11 cellular contexts compared by ENCODE assay signal in the genomic region with DNA sequence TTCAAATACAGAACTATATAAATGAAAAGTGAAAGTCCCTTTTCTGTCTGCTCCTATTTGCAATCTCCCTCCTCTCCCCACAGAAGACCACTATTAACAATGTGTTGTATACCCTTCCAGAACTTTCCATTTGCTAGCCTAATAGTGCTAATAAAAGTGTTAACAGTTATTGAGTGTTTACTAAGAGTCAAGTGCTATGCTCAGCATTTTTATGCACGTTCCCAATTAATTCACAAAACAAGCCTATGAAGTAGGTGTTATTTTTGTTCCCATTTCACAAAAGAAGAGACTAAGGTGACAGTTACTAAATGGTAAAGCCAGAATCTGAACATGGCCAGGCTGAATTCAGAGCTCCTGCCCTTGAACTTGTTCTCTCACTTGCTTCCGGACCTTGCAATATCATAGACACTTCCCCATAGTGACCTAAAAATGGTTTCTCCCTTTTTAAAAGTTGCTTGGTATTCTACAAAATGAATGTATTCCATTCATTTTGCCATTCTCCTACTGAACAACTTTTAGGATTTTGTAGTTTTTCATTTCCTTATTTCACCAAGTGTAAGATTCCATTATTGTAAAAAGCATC. TPM values are rescaled to one million over a fixed set of nuclear protein-coding genes. Genes with fewer than 3 reads are reported as not detected.
A peak's percentile ranks its signal among the peaks of the same experiment; 100 is the strongest.
DNase-seq lines count a peak whose midpoint lies in the region; ATAC-seq and TF ChIP-seq lines count a peak whose summit lies in the region.
"Had no signal": no experiment of that assay in that cellular context is flagged by ENCODE, and none has a peak within 500 bp of the region (broad histone marks: within the 10 kb centered on the region; RNA-seq: fewer than 3 reads in every experiment).

No MANE protein-coding gene starts in this region.

- H3K9me3 ChIP-seq in PC-3 (ENCODE audit: low read length) = no peaks in the 10 kb centered on the region

- no peak for TF ChIP-seq CTCF in CD14-positive monocyte (IDR thresholded peaks at IDR 0.05)
- no peak for TF ChIP-seq CTCF in GM12865 (IDR thresholded peaks at IDR 0.05; ENCODE audit: insufficient read depth, low read depth, low read length, missing control alignments)
- TF ChIP-seq CTCF in PC-3 (conservative IDR thresholded peaks at IDR 0.05; ENCODE audit: low read depth, low read length) = no peak
- TF ChIP-seq CTCF in omental fat pad (IDR thresholded peaks at IDR 0.05) = no peak

- peaks cover 0 to 3% (median 0%) of the 10 kb centered on the region in 7 donors for H3K9me3 Mint-ChIP-seq in CD14-positive monocyte
- H3K9me3 Mint-ChIP-seq in dendritic cell treated with granulocyte-macrophage colony-stimulating factor and Interleukin-4, amounts not matched to agents 40 ng/mL and 50 ng/mL, for 4 days = no peaks in the 10 kb centered on the region

- H3K27ac Mint-ChIP-seq in CD14-positive monocyte = peak overlapping the region; percentile 65 to 90 (median 85)
- peak overlapping the region; percentile 89 for H3K27ac Mint-ChIP-seq in dendritic cell treated with granulocyte-macrophage colony-stimulating factor and Interleukin-4, amounts not matched to agents 40 ng/mL and 50 ng/mL, for 4 days

- peak overlapping the region; percentile 44 to 75 for H3K4me3 Mint-ChIP-seq in CD14-positive monocyte
- peak overlapping the region; percentile 53 for H3K4me3 Mint-ChIP-seq in dendritic cell treated with granulocyte-macrophage colony-stimulating factor and Interleukin-4, amounts not matched to agents 40 ng/mL and 50 ng/mL, for 4 days

- no TSS peak for BruUV-seq in PC-3 (replicated peaks; lab: Mats Ljungman, UMichigan)

- no peak overlapping the region for H3K27ac ChIP-seq in PC-3 (ENCODE audit: low read length)

- no peaks in the 10 kb centered on the region for H4K20me1 ChIP-seq in PC-3 (ENCODE audit: low read length)

- no peaks in the 10 kb centered on the region for H3F3A ChIP-seq in PC-3 (ENCODE audit: low read length, unreplicated experiment)

- intact Hi-C loops in CD14-positive monocyte (cut with micrococcal nuclease) = no loop called here
- intact Hi-C loops in PC-3 (cut with micrococcal nuclease) = no loop called here
- intact Hi-C loops in dendritic cell treated with granulocyte-macrophage colony-stimulating factor and Interleukin-4, amounts not matched to agents 40 ng/mL and 50 ng/mL, for 4 days (cut with micrococcal nuclease) = no loop called here

- H3K9ac ChIP-seq in PC-3 (ENCODE audit: low read length) = no peak overlapping the region

- no peaks in the 10 kb centered on the region for H3K36me3 ChIP-seq in PC-3 (ENCODE audit: low read depth, low read length)

- 0 out of 2 replicates have a peak, but pooled peaks cover 5% of the 10 kb centered on the region for H3K27me3 ChIP-seq in PC-3 (ENCODE audit: low read length)

- peaks cover 35% of the 10 kb centered on the region for H3K4me1 Mint-ChIP-seq in CD14-positive monocyte
- H3K4me1 Mint-ChIP-seq in dendritic cell treated with granulocyte-macrophage colony-stimulating factor and Interleukin-4, amounts not matched to agents 40 ng/mL and 50 ng/mL, for 4 days (ENCODE audit: low read depth) = peaks cover 39% of the 10 kb centered on the region

- no peaks in the 10 kb centered on the region for H3K9me2 ChIP-seq in PC-3 (replicated peaks; ENCODE audit: low read length)

- H2AFZ ChIP-seq in PC-3 (ENCODE audit: low read length) = peak overlapping the region; percentile 72; the same call in 1 of the 2 replicates

- CTCF ChIA-PET in PC-3 (lab: Charles Lee) = interaction anchor here (0.6 kb wide), 1 partner anchor 123 kb away, joined by 5 read pairs; no protein-coding TSS in a partner anchor

- H3K36me3 Mint-ChIP-seq in CD14-positive monocyte = peaks cover 14 to 15% of the 10 kb centered on the region in 2 donors
- H3K36me3 Mint-ChIP-seq in dendritic cell treated with granulocyte-macrophage colony-stimulating factor and Interleukin-4, amounts not matched to agents 40 ng/mL and 50 ng/mL, for 4 days (ENCODE audit: low read depth) = peaks cover 26% of the 10 kb centered on the region

- peaks cover 32% of the 10 kb centered on the region for H3K79me2 ChIP-seq in PC-3 (ENCODE audit: low read length)

- peak overlapping the region; percentile 71 for H3K4me3 ChIP-seq in GM12865 (ENCODE audit: low read depth, low read length)
- H3K4me3 ChIP-seq in PC-3 (ENCODE audit: low read length) = no peak overlapping the region

- ATAC-seq in PC-3 (no peak), omental fat pad (ENCODE audit: low FRiP score) (no peak), HG02938 (IDR thresholded peaks at IDR 0.05; ENCODE audit: unreplicated experiment) (no peak)

- peaks cover 0 to 2% (median 2%) of the 10 kb centered on the region in 3 donors for H3K27me3 Mint-ChIP-seq in CD14-positive monocyte (ENCODE audit: low read depth in 3 of 3)
- H3K27me3 Mint-ChIP-seq in dendritic cell treated with granulocyte-macrophage colony-stimulating factor and Interleukin-4, amounts not matched to agents 40 ng/mL and 50 ng/mL, for 4 days = no peaks in the 10 kb centered on the region

- peaks cover 22% of the 10 kb centered on the region for H3K4me1 ChIP-seq in PC-3 (ENCODE audit: insufficient read depth, low read length)

- POLR2A ChIA-PET in PC-3 (lab: Charles Lee; ENCODE audit: unreplicated experiment) = no interaction called here

- DNase-seq in CD14-positive monocyte (ENCODE audit: low spot score) (no peak), GM12865 (ENCODE audit: low read depth) (peak; percentile 54), PC-3 (no peak), omental fat pad (ENCODE audit: low spot score) (no peak), SW480 (ENCODE audit: low spot score) (no peak), NCI-H1048 (lab: John Stamatoyannopoulos, UW) (no peak)
- DNase-seq: activated effector memory CD4-positive, alpha-beta T cell treated with Interleukin-2 at 50 U/mL for 16 hours; NCI-H1694; stimulated activated CD8-positive, alpha-beta memory T cell treated with anti-CD3 and anti-CD28 coated beads, Interleukin-4, amount 100 ng/mL, for 48 hours had no signal

- H3K4me2 ChIP-seq in PC-3 (ENCODE audit: low read length) = peak overlapping the region; percentile 74

RNA-seq across cellular contexts. Expression of a gene that starts 1.6 kb away (rescaled TPM):
- 10 to 100 TPM; 23.0 to 35.9 TPM for polyA plus RNA-seq in CD14-positive monocyte
- total RNA-seq in PC-3 (2014; rRNA removed) (16.0 and 16.2 TPM in 2 replicates), omental fat pad (10 to 100 TPM; 12.2 to 25.9 (median 20.5) TPM)
